In genomic region chr20:11891827-11892521, GRCh38 we compare ENCODE assay signal across 8 cellular contexts. TPM values are rescaled to one million over a fixed set of nuclear protein-coding genes. Genes with fewer than 3 reads are reported as not detected.
DNase-seq lines count a peak whose midpoint lies in the region; ATAC-seq and TF ChIP-seq lines count a peak whose summit lies in the region.

No MANE protein-coding gene starts in this region.

- H3K27ac ChIP-seq in foreskin keratinocyte (peak overlapping the region; percentile 16), upper lobe of right lung (peak overlapping the region; percentile 80)

- peak; percentile 57 for ATAC-seq in GM18502 (IDR thresholded peaks at IDR 0.05; ENCODE audit: poor library complexity, unreplicated experiment)
- ATAC-seq in HG03432 (IDR thresholded peaks at IDR 0.05; ENCODE audit: unreplicated experiment) = peak; percentile 53
- peak; percentile 80 for ATAC-seq in foreskin keratinocyte
- ATAC-seq in upper lobe of right lung = peak; percentile 23

- H3K4me1 ChIP-seq in foreskin keratinocyte = peaks cover 22% of the 10 kb centered on the region
- peaks cover 20% of the 10 kb centered on the region for H3K4me1 ChIP-seq in upper lobe of right lung

- H3K36me3 Mint-ChIP-seq in activated T-helper 1 cell treated with anti-CD3 and anti-CD28 coated beads, Interleukin-12 subunit alpha, Interleukin-12 subunit beta, Interleukin-2, Interleukin-4 antibody, amounts not matched to agents 30 ng/mL and 10 ng/mL and 1 ng/mL, durations not matched to agents 14 hours and 24 hours and 36 hours (ENCODE audit: low read depth) = no peaks in the 10 kb centered on the region
- peaks cover 25% of the 10 kb centered on the region for H3K36me3 Mint-ChIP-seq in nephron progenitor cell (ENCODE audit: low read depth)

- peak overlapping the region; percentile 67 for H3K4me3 ChIP-seq in upper lobe of right lung

- H3K4me3 Mint-ChIP-seq in activated T-helper 1 cell treated with anti-CD3 and anti-CD28 coated beads, Interleukin-12 subunit alpha, Interleukin-12 subunit beta, Interleukin-2, Interleukin-4 antibody, amounts not matched to agents 30 ng/mL and 10 ng/mL and 1 ng/mL, durations not matched to agents 14 hours and 24 hours and 36 hours = peak overlapping the region; percentile 86
- peak overlapping the region; percentile 94 for H3K4me3 Mint-ChIP-seq in nephron progenitor cell

- H3K27me3 Mint-ChIP-seq in activated T-helper 1 cell treated with anti-CD3 and anti-CD28 coated beads, Interleukin-12 subunit alpha, Interleukin-12 subunit beta, Interleukin-2, Interleukin-4 antibody, amounts not matched to agents 30 ng/mL and 10 ng/mL and 1 ng/mL, durations not matched to agents 14 hours and 24 hours and 36 hours (ENCODE audit: insufficient read depth) = peaks cover 22% of the 10 kb centered on the region
- peaks cover 5% of the 10 kb centered on the region for H3K27me3 Mint-ChIP-seq in nephron progenitor cell (ENCODE audit: low read depth, poor library complexity)

- intact Hi-C loops in activated T-helper 1 cell treated with anti-CD3 and anti-CD28 coated beads, Interleukin-12 subunit alpha, Interleukin-12 subunit beta, Interleukin-2, Interleukin-4 antibody, amounts not matched to agents 30 ng/mL and 10 ng/mL and 1 ng/mL, durations not matched to agents 14 hours and 24 hours and 36 hours (cut with micrococcal nuclease) = loop anchor here (2.0 to 10.0 kb wide), 5 partner anchors 1220 to 1893 kb away; partner anchors contain the start of genes ESF1, ISM1, JAG1 and MKKS
- intact Hi-C loops in upper lobe of right lung (cut with DNase I) = no loop called here

- peak overlapping the region; percentile 74 for H3K27ac Mint-ChIP-seq in activated T-helper 1 cell treated with anti-CD3 and anti-CD28 coated beads, Interleukin-12 subunit alpha, Interleukin-12 subunit beta, Interleukin-2, Interleukin-4 antibody, amounts not matched to agents 30 ng/mL and 10 ng/mL and 1 ng/mL, durations not matched to agents 14 hours and 24 hours and 36 hours
- H3K27ac Mint-ChIP-seq in nephron progenitor cell = peak overlapping the region; percentile 98

- no peaks in the 10 kb centered on the region for H3K27me3 ChIP-seq in foreskin keratinocyte
- no peaks in the 10 kb centered on the region for H3K27me3 ChIP-seq in upper lobe of right lung

- H3K36me3 ChIP-seq in upper lobe of right lung = no peaks in the 10 kb centered on the region

- no peaks in the 10 kb centered on the region for H3K9me3 ChIP-seq in upper lobe of right lung

- DNase-seq in A172 (ENCODE audit: low spot score) (peak; percentile 78), NCI-H748 treated with DMSO at 0.1 percent for 48 hours (lab: John Stamatoyannopoulos, UW) (peak; percentile 96), foreskin keratinocyte (peak in 1 of 2 donors; percentile 82), nephron progenitor cell (peak; percentile 77), upper lobe of right lung (no peak)
- DNase-seq in activated T-helper 1 cell treated with anti-CD3 and anti-CD28 coated beads, Interleukin-12 subunit alpha, Interleukin-12 subunit beta, Interleukin-2, Interleukin-4 antibody, amounts not matched to agents 30 ng/mL and 10 ng/mL and 1 ng/mL, durations not matched to agents 14 hours and 24 hours and 36 hours (ENCODE audit: low spot score) = peak; percentile 51

- H3K4me1 Mint-ChIP-seq in activated T-helper 1 cell treated with anti-CD3 and anti-CD28 coated beads, Interleukin-12 subunit alpha, Interleukin-12 subunit beta, Interleukin-2, Interleukin-4 antibody, amounts not matched to agents 30 ng/mL and 10 ng/mL and 1 ng/mL, durations not matched to agents 14 hours and 24 hours and 36 hours (ENCODE audit: low read depth) = peaks cover 33% of the 10 kb centered on the region
- peaks cover 57% of the 10 kb centered on the region for H3K4me1 Mint-ChIP-seq in nephron progenitor cell

- TF ChIP-seq CTCF in foreskin keratinocyte (conservative IDR thresholded peaks at IDR 0.05) = no peak
- TF ChIP-seq CTCF in nephron progenitor cell (IDR thresholded peaks at IDR 0.05) = no peak
- no peak for TF ChIP-seq CTCF in upper lobe of right lung (IDR thresholded peaks at IDR 0.05)

- no peaks in the 10 kb centered on the region for H3K9me3 Mint-ChIP-seq in activated T-helper 1 cell treated with anti-CD3 and anti-CD28 coated beads, Interleukin-12 subunit alpha, Interleukin-12 subunit beta, Interleukin-2, Interleukin-4 antibody, amounts not matched to agents 30 ng/mL and 10 ng/mL and 1 ng/mL, durations not matched to agents 14 hours and 24 hours and 36 hours
- H3K9me3 Mint-ChIP-seq in nephron progenitor cell = peaks cover 10% of the 10 kb centered on the region

RNA-seq across cellular contexts. Expression of gene BTBD3, which starts 25.7 kb away (rescaled TPM):
- total RNA-seq in A172 (2014; rRNA removed; shearing (Covaris generic)) = 29.6 and 35.8 TPM in 2 replicates
- total RNA-seq in activated T-helper 1 cell treated with anti-CD3 and anti-CD28 coated beads, Interleukin-12 subunit alpha, Interleukin-12 subunit beta, Interleukin-2, Interleukin-4 antibody, amounts not matched to agents 30 ng/mL and 10 ng/mL and 1 ng/mL, durations not matched to agents 14 hours and 24 hours and 36 hours = 16.5 and 17.3 TPM in 2 replicates
- total RNA-seq in foreskin keratinocyte (15.8 and 17.9 TPM in 2 replicates), upper lobe of right lung (31.1 TPM)
- polyA plus RNA-seq in foreskin keratinocyte = 4.5 and 4.9 TPM in 2 replicates

Comparison
In these comparisons a context has a peak if more than half of its experiments do, and no peak if none do; other contexts are left out.
1. ATAC-seq: peak in every context shown above with its lines; median percentile 80 in foreskin keratinocyte; 57 in GM18502; 53 in HG03432; 23 in upper lobe of right lung.